13 cellular contexts compared by ENCODE assay signal in the genomic region with DNA sequence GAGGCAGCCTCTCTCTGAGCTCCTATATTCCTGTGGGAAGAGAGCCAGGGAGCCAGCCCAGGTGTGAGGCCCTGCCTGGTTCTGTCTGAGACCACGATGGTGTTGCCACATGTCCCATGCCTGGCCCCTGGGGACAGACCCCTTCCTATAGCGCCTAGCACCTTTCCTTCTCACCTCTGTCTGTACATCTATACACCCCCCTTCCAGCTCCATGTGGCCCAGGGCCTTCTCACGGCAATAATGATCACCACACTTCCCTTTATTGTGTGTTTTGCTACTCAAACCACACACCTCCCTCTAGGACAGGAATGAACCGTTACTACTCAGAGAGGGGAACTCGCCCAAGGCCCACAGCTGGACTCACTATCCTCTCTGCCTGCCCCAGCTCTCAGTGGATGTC. TPM values are rescaled to one million over a fixed set of nuclear protein-coding genes. Genes with fewer than 3 reads are reported as not detected.
DNase-seq lines count a peak whose midpoint lies in the region; ATAC-seq, FAIRE-seq and TF ChIP-seq lines count a peak whose summit lies in the region.
"Had no signal": no experiment of that assay in that cellular context is flagged by ENCODE, and none has a peak within 500 bp of the region (broad histone marks: within the 10 kb centered on the region; RNA-seq: fewer than 3 reads in every experiment).

No MANE protein-coding gene starts in this region.

- FAIRE-seq in GM12892 (lab: Jason Lieb, UNC), result peak; percentile 85

- intact Hi-C loops in esophagus squamous epithelium (cut with DNase I), result no loop called here

- H3K27ac ChIP-seq in esophagus squamous epithelium (peak overlapping the region; percentile 76 to 88 (median 84)), brain microvascular endothelial cell (no peak overlapping the region)
- H3K27ac ChIP-seq: parathyroid adenoma had no signal

- peaks cover 0 to 8% (median 0%) of the 10 kb centered on the region in 3 donors for H3K9me3 ChIP-seq in esophagus squamous epithelium

- peaks cover 60 to 84% (median 69%) of the 10 kb centered on the region in 3 donors for H3K4me1 ChIP-seq in esophagus squamous epithelium
- H3K4me1 ChIP-seq: parathyroid adenoma had no signal

- in situ Hi-C loops in brain microvascular endothelial cell (cut with HindIII; ENCODE audit: low pct_ligation_motif_present, low sequenced_read_pairs), result no loop called here

- DNase-seq in GM12892 (ENCODE audit: insufficient read length) (no peak), Kasumi-1 (lab: John Stamatoyannopoulos, UW) (peak; percentile 21 to 43), esophagus squamous epithelium (lab: John Stamatoyannopoulos, UW) (no peak), DMS79 (lab: John Stamatoyannopoulos, UW) (no peak), NCI-H446 (lab: John Stamatoyannopoulos, UW) (no peak), DMS 273 treated with DMSO at 0.1 percent for 48 hours (lab: John Stamatoyannopoulos, UW) (no peak), brain microvascular endothelial cell (no peak)
- DNase-seq: anterior cingulate cortex, EL, islet precursor cell, NCI-H524 had no signal

- TF ChIP-seq POLR2A in GM12892 (IDR thresholded peaks at IDR 0.05; ENCODE audit: low read depth, low read length) (no peak), esophagus squamous epithelium (IDR thresholded peaks at IDR 0.05) (no peak)

- H3K27me3 ChIP-seq in esophagus squamous epithelium (no peaks in the 10 kb centered on the region), brain microvascular endothelial cell (replicated peaks) (no peaks in the 10 kb centered on the region)

- H3K36me3 ChIP-seq in esophagus squamous epithelium, result peaks cover 0 to 36% (median 6%) of the 10 kb centered on the region in 3 donors
- H3K36me3 ChIP-seq in brain microvascular endothelial cell (replicated peaks), result peaks cover 6% of the 10 kb centered on the region

- 29 to 51% methylated on average over 3 to 5 of the region's 5 CpGs for WGBS in esophagus squamous epithelium, 2 donors

- H3K4me3 ChIP-seq in esophagus squamous epithelium (no peak overlapping the region), brain microvascular endothelial cell (ENCODE audit: low read depth, low read length) (no peak overlapping the region)

- peak; percentile 45 for ATAC-seq in GM21381 (IDR thresholded peaks at IDR 0.05; ENCODE audit: unreplicated experiment)

- TF ChIP-seq CTCF in esophagus squamous epithelium (IDR thresholded peaks at IDR 0.05) (no peak), brain microvascular endothelial cell (IDR thresholded peaks at IDR 0.05; ENCODE audit: low read depth, low read length, missing control alignments) (no peak)

RNA-seq across cellular contexts. Expression of a gene that starts 12.8 kb away (rescaled TPM):
- polyA plus RNA-seq in GM12892 (2012; ENCODE audit: missing spikeins), result 109 TPM
- total RNA-seq in esophagus squamous epithelium, result 100 to 1,000 TPM in 3 of 4 donors, 10 to 100 TPM in 1; 70.9 to 137 (median 108) TPM

Comparison
In these comparisons a context has a peak if more than half of its experiments do, and no peak if none do; other contexts are left out.
1. DNase-seq: peak in Kasumi-1 (2 of 2); none in GM12892 (single experiment), esophagus squamous epithelium (single experiment), DMS79 (single experiment), NCI-H446 (0 of 2), DMS 273 treated with DMSO at 0.1 percent for 48 hours (single experiment) and brain microvascular endothelial cell (single experiment).